Comparison of ENCODE assay signal across 8 cellular contexts in genomic region chr3:182793663-182794454, GRCh38. TPM values are rescaled to one million over a fixed set of nuclear protein-coding genes. Genes with fewer than 3 reads are reported as not detected.
DNase-seq lines count a peak whose midpoint lies in the region; ATAC-seq and TF ChIP-seq lines count a peak whose summit lies in the region.

No MANE protein-coding gene starts in this region.

- in situ Hi-C loops in GM18951 (cut with MboI; ENCODE audit: low sequenced_read_pairs, unreplicated experiment) = no loop called here

- DNase-seq in Ammon's horn (ENCODE audit: low spot score) (peak; percentile 49), OCI-M1 (lab: John Stamatoyannopoulos, UW) (peak; percentile 68), fibroblast of the aortic adventitia (ENCODE audit: low read depth) (peak; percentile 47), neural crest cell (ENCODE audit: low read depth, low spot score) (peak; percentile 21), suprapubic skin (ENCODE audit: low spot score in 2 of 2) (peak in 1 of 2 donors; percentile 70)
- peak; percentile 9 to 24 for DNase-seq in activated T-helper 1 cell treated with anti-CD3 and anti-CD28 coated beads, Interleukin-2, amount 50 U/mL, for 16 hours (ENCODE audit: low read depth in 1 of 2, low spot score in 1 of 2)

- H3K4me1 Mint-ChIP-seq in neural crest cell = peaks cover 21% of the 10 kb centered on the region

- H3K4me1 ChIP-seq in suprapubic skin = peaks cover 25% of the 10 kb centered on the region

- H3K4me3 Mint-ChIP-seq in neural crest cell = peak overlapping the region; percentile 94

- ATAC-seq in HG03139 (IDR thresholded peaks at IDR 0.05; ENCODE audit: unreplicated experiment) = peak; percentile 27

- H3K4me3 ChIP-seq in fibroblast of the aortic adventitia (ENCODE audit: low read depth, low read length) (peak overlapping the region; percentile 98), suprapubic skin (peak overlapping the region; percentile 97)

- TF ChIP-seq POLR2A in GM18951 (IDR thresholded peaks at IDR 0.05; ENCODE audit: extremely low read depth, insufficient read depth, insufficient read length) = peak; percentile 56
- no peak for TF ChIP-seq POLR2A in suprapubic skin (IDR thresholded peaks at IDR 0.05)

- H3K9me3 ChIP-seq in suprapubic skin = no peaks in the 10 kb centered on the region

- peaks cover 5% of the 10 kb centered on the region for H3K27me3 Mint-ChIP-seq in neural crest cell (ENCODE audit: low read depth)

- TF ChIP-seq CTCF in fibroblast of the aortic adventitia (IDR thresholded peaks at IDR 0.05; ENCODE audit: insufficient read depth, low read length) (no peak), neural crest cell (conservative IDR thresholded peaks at IDR 0.05) (no peak), suprapubic skin (IDR thresholded peaks at IDR 0.05) (no peak)

- H3K9me3 Mint-ChIP-seq in neural crest cell = no peaks in the 10 kb centered on the region

- H3K36me3 ChIP-seq in suprapubic skin = no peaks in the 10 kb centered on the region

- H3K27ac ChIP-seq in suprapubic skin = peak overlapping the region; percentile 96

- TF ChIP-seq EP300 in suprapubic skin (IDR thresholded peaks at IDR 0.05) = no peak

- peaks cover 3% of the 10 kb centered on the region for H3K36me3 Mint-ChIP-seq in neural crest cell (ENCODE audit: low read depth)

- no peaks in the 10 kb centered on the region for H3K27me3 ChIP-seq in suprapubic skin

- H3K27ac Mint-ChIP-seq in neural crest cell (ENCODE audit: unreplicated experiment) = peak overlapping the region; percentile 91

- WGBS in suprapubic skin = under 1% methylated on average over 23 of the region's 86 CpGs

RNA-seq across cellular contexts. Expression of gene ATP11B, which starts 0.6 kb away (rescaled TPM):
- 61.7 and 66.4 TPM in 2 replicates for total RNA-seq in fibroblast of the aortic adventitia (ENCODE audit: low replicate concordance)
- total RNA-seq in neural crest cell = 46.2 and 51.7 TPM in 2 replicates
- 100 to 1,000 TPM in 3 of 4 donors, 10 to 100 TPM in 1; 87.7 to 160 (median 122) TPM for total RNA-seq in suprapubic skin
